In the genomic region with DNA sequence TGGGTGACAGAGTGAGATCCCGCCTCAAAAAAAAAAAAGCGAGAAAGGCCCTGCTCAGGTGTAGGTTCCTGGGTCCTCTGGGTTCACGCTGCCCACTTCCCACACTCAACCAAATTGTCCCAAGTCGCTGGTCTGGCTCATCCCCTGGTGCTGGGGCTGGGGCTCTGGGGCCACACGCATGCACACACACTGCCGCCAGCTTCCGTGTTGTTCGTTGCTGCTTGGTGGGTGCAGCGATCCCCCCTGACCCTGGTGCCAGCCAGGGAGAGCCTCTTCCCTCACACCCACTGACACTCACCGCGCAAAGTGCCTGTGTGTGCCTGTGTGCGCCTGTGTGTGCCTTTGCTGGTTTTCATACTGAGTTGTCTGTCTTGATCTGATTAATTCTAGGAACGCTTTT, we compare ENCODE assay signal across 20 cellular contexts.
DNase-seq lines count a peak whose midpoint lies in the region; ATAC-seq and TF ChIP-seq lines count a peak whose summit lies in the region.
"Had no signal": no experiment of that assay in that cellular context is flagged by ENCODE, and none has a peak within 500 bp of the region (broad histone marks: within the 10 kb centered on the region; RNA-seq: fewer than 3 reads in every experiment).

No MANE protein-coding gene starts in this region.

- intact Hi-C loops in left cardiac atrium (cut with DNase I) = no loop called here
- intact Hi-C loops in left ventricle myocardium inferior (cut with micrococcal nuclease) = no loop called here
- intact Hi-C loops in left ventricle myocardium superior (cut with micrococcal nuclease) = no loop called here
- intact Hi-C loops in lower lobe of right lung (cut with DNase I) = no loop called here
- intact Hi-C loops in spleen (cut with DNase I; ENCODE audit: low total_unique reads) = no loop called here

- ATAC-seq in left cardiac atrium = no peak
- no peak for ATAC-seq in left ventricle myocardium superior
- ATAC-seq in lower lobe of right lung = no peak
- ATAC-seq: HCT116 had no signal

- no peak for TF ChIP-seq POLR2A in spleen (IDR thresholded peaks at IDR 0.05)

- no peaks in the 10 kb centered on the region for H3K36me3 ChIP-seq in left ventricle myocardium inferior
- H3K36me3 ChIP-seq in lower lobe of right lung = no peaks in the 10 kb centered on the region
- H3K36me3 ChIP-seq in spleen = no peaks in the 10 kb centered on the region
- H3K36me3 ChIP-seq: BE2C had no signal

- WGBS in spleen, 5 donors = 74 to 85% (median 82%) methylated on average over 13 of the region's 13 CpGs

- no peak for TF ChIP-seq CTCF in left ventricle myocardium inferior (IDR thresholded peaks at IDR 0.05; ENCODE audit: borderline replicate concordance)
- no peak for TF ChIP-seq CTCF in lower lobe of right lung (IDR thresholded peaks at IDR 0.05)
- no peak for TF ChIP-seq CTCF in spleen (IDR thresholded peaks at IDR 0.05 in 8 of 11, conservative IDR thresholded peaks at IDR 0.05 in 3 of 11)

- H3K4me1 ChIP-seq in left ventricle myocardium inferior (no peaks in the 10 kb centered on the region), lower lobe of right lung (no peaks in the 10 kb centered on the region), spleen (no peaks in the 10 kb centered on the region)

- in situ Hi-C loops in G401 (cut with HindIII; ENCODE audit: low sequenced_read_pairs) = no loop called here

- H3K27me3 ChIP-seq in left ventricle myocardium inferior (ENCODE audit: low read depth) (peaks cover 71% of the 10 kb centered on the region), lower lobe of right lung (ENCODE audit: low read depth) (peaks cover 38% of the 10 kb centered on the region), spleen (replicated peaks in 1 of 7) (peaks cover 0 to 65% (median 25%) of the 10 kb centered on the region in 7 donors)

- DNase-seq in left cardiac atrium = peak; percentile 6
- DNase-seq in left ventricle myocardium inferior = no peak
- DNase-seq in left ventricle myocardium superior = peak; percentile 11
- peak; percentile 35 for DNase-seq in lower lobe of right lung
- peak; percentile 45 for DNase-seq in spleen
- no peak for DNase-seq in G401 (ENCODE audit: low spot score)
- DNase-seq in activated CD8-positive, alpha-beta memory T cell treated with anti-CD3 and anti-CD28 coated beads for 24 hours = no peak
- DNase-seq: ACHN; BE2C; C1 segment of cervical spinal cord; CD4-positive, CD25-positive, alpha-beta regulatory T cell; COR-L47; DMS 273 treated with DMSO at 0.1 percent for 48 hours; DMS53; DND-41; EL; GM23248; HFFc6; IMR-90 had no signal

- H3K9me3 ChIP-seq in left ventricle myocardium inferior (replicated peaks) (peaks cover 24% of the 10 kb centered on the region), lower lobe of right lung (no peaks in the 10 kb centered on the region), spleen (peaks cover 0 to 6% (median 2%) of the 10 kb centered on the region in 8 donors)
- H3K9me3 ChIP-seq: BE2C had no signal

- H3K4me3 ChIP-seq in left ventricle myocardium inferior = no peak overlapping the region
- no peak overlapping the region for H3K4me3 ChIP-seq in lower lobe of right lung
- no peak overlapping the region for H3K4me3 ChIP-seq in spleen
- H3K4me3 ChIP-seq: GM23248 had no signal

- H3K27ac ChIP-seq in left ventricle myocardium inferior (replicated peaks) (no peak overlapping the region), lower lobe of right lung (no peak overlapping the region), spleen (no peak overlapping the region)
- H3K27ac ChIP-seq: GM23248 had no signal

Comparison
In these comparisons a context has a peak if more than half of its experiments do, and no peak if none do; other contexts are left out.
1. DNase-seq: peak in left cardiac atrium (single experiment), left ventricle myocardium superior (single experiment), lower lobe of right lung (single experiment) and spleen (single experiment); none in left ventricle myocardium inferior (single experiment), G401 (single experiment) and activated CD8-positive, alpha-beta memory T cell treated with anti-CD3 and anti-CD28 coated beads for 24 hours (single experiment).